In the genomic region with DNA sequence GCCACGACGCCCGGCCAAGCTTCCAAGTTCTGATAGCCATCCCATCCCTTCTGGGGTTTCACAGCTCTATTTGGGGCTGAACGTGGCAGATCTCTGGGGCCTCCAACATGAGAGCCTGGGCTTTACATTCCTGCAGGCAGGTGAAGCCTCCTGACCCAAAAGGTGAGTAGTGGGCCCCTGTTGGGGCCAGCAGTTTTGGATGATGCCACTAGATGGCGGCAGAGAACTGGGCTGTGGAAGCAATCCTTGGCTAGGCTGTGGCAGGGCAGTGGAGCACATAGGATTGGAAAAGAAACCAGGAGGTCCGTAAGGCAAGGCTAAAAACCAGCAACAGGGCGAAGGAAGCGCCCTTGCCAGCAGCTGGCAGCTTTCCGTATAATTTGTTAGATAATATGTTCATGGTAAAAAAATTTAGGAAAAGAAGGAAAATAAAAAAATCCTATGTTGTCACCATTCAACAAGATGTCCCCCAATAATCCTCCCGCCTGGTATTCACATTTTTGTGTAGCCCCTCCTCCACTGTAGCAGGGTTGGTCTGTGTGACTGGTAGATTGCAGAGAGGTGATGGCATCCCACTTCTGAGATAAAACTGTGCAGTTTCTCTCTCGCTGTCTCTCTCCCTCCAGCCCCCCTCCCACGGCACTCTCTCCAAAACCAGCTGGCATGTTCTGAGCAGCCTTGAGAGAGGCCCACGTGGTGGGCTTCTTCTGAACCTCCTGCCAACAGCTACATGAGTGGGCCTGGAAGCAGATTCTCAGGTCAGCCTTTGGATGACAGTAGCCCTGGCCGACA, we compare ENCODE assay signal across 9 cellular contexts. TPM values are rescaled to one million over a fixed set of nuclear protein-coding genes. Genes with fewer than 3 reads are reported as not detected.
A peak's percentile ranks its signal among the peaks of the same experiment; 100 is the strongest.
DNase-seq lines count a peak whose midpoint lies in the region; ATAC-seq and TF ChIP-seq lines count a peak whose summit lies in the region.
"Had no signal": no experiment of that assay in that cellular context is flagged by ENCODE, and none has a peak within 500 bp of the region (broad histone marks: within the 10 kb centered on the region; RNA-seq: fewer than 3 reads in every experiment).

No MANE protein-coding gene starts in this region.

- peaks cover 2% of the 10 kb centered on the region for H3K27me3 Mint-ChIP-seq in neural progenitor cell (ENCODE audit: insufficient read depth, low read depth)
- H3K27me3 Mint-ChIP-seq: IgD-negative memory B cell had no signal

- H3K4me3 Mint-ChIP-seq in neural progenitor cell = no peak overlapping the region

- H2AFZ ChIP-seq in OCI-LY1 (ENCODE audit: low read length) (no peak overlapping the region), neural progenitor cell (replicated peaks) (peak overlapping the region; percentile 43)

- TF ChIP-seq POLR2A in testis (IDR thresholded peaks at IDR 0.05) = no peak

- TF ChIP-seq CTCF in OCI-LY1 (IDR thresholded peaks at IDR 0.05; ENCODE audit: low read length) (peak; percentile 80), fibroblast of mammary gland (conservative IDR thresholded peaks at IDR 0.05; ENCODE audit: control insufficient read depth, insufficient read depth, low read depth, low read length) (peak; percentile 98), neural progenitor cell (IDR thresholded peaks at IDR 0.05) (peak; percentile 96), testis (IDR thresholded peaks at IDR 0.05) (peak; percentile 45 to 87 (median 78))

- H3K9me2 ChIP-seq in OCI-LY1 (ENCODE audit: low read depth, low read length) = no peaks in the 10 kb centered on the region

- H3K9me3 Mint-ChIP-seq in neural progenitor cell = no peaks in the 10 kb centered on the region
- H3K9me3 Mint-ChIP-seq: IgD-negative memory B cell had no signal

- H3K27ac Mint-ChIP-seq in neural progenitor cell = no peak overlapping the region
- H3K27ac Mint-ChIP-seq: IgD-negative memory B cell had no signal

- intact Hi-C loops in testis (cut with DNase I; ENCODE audit: low total_unique reads) = no loop called here

- H3K36me3 ChIP-seq in BLaER1 (no peaks in the 10 kb centered on the region), OCI-LY1 (ENCODE audit: insufficient read depth, low read length) (peaks cover 14% of the 10 kb centered on the region), neural progenitor cell (no peaks in the 10 kb centered on the region), testis (ENCODE audit: low read depth, missing control alignments) (no peaks in the 10 kb centered on the region)

- H4K20me1 ChIP-seq in BLaER1 (no peaks in the 10 kb centered on the region), OCI-LY1 (ENCODE audit: insufficient read depth, low read length) (no peaks in the 10 kb centered on the region), neural progenitor cell (ENCODE audit: low read depth) (no peaks in the 10 kb centered on the region)

- H3K36me3 Mint-ChIP-seq in neural progenitor cell = peaks cover 6% of the 10 kb centered on the region

- H3F3A ChIP-seq in OCI-LY1 (ENCODE audit: insufficient read depth, low read length) (no peaks in the 10 kb centered on the region), neural progenitor cell (ENCODE audit: low read depth) (no peaks in the 10 kb centered on the region)

- H3K9ac ChIP-seq in BLaER1 = no peak overlapping the region
- H3K9ac ChIP-seq in OCI-LY1 (ENCODE audit: low read length) = no peak overlapping the region
- H3K9ac ChIP-seq in neural progenitor cell = no peak overlapping the region

- peaks cover 85% of the 10 kb centered on the region for H3K4me1 ChIP-seq in BLaER1
- H3K4me1 ChIP-seq in OCI-LY1 (ENCODE audit: insufficient read depth, low read length, severe bottlenecking) = peaks cover 16% of the 10 kb centered on the region
- peaks cover 18% of the 10 kb centered on the region for H3K4me1 ChIP-seq in neural progenitor cell
- peaks cover 9% of the 10 kb centered on the region for H3K4me1 ChIP-seq in testis

- WGBS in testis, 2 donors = 21 to 23% methylated on average over 14 of the region's 14 CpGs

- H3K27ac ChIP-seq in BLaER1 = peak overlapping the region; percentile 36; the same call in 1 of the 2 replicates
- no peak overlapping the region for H3K27ac ChIP-seq in OCI-LY1 (ENCODE audit: low read depth, low read length, poor library complexity, severe bottlenecking)
- no peak overlapping the region for H3K27ac ChIP-seq in neural progenitor cell
- no peak overlapping the region for H3K27ac ChIP-seq in testis

- ATAC-seq in GM19023 (IDR thresholded peaks at IDR 0.05; ENCODE audit: unreplicated experiment) (peak; percentile 69), HG03460 (IDR thresholded peaks at IDR 0.05; ENCODE audit: unreplicated experiment) (peak; percentile 71)

- no peaks in the 10 kb centered on the region for H3K79me2 ChIP-seq in OCI-LY1 (ENCODE audit: insufficient read depth, low read length)
- no peaks in the 10 kb centered on the region for H3K79me2 ChIP-seq in neural progenitor cell (ENCODE audit: low read depth)

- H3K27me3 ChIP-seq in BLaER1 (no peaks in the 10 kb centered on the region), OCI-LY1 (ENCODE audit: insufficient read depth, low read length) (no peaks in the 10 kb centered on the region), neural progenitor cell (no peaks in the 10 kb centered on the region), testis (no peaks in the 10 kb centered on the region)

- DNase-seq in activated T-cell treated with anti-CD3 and anti-CD28 coated beads, Interleukin-2, amount 50 U/mL, for 48 hours = peak; percentile 76 to 81
- DNase-seq in fibroblast of mammary gland (ENCODE audit: low read depth) (peak; percentile 61), neural progenitor cell (ENCODE audit: low spot score) (peak; percentile 76), testis (peak; percentile 86)

- H3K9me3 ChIP-seq in BLaER1 = peaks cover 26% of the 10 kb centered on the region
- H3K9me3 ChIP-seq in OCI-LY1 (ENCODE audit: low read length) = no peaks in the 10 kb centered on the region
- no peaks in the 10 kb centered on the region for H3K9me3 ChIP-seq in neural progenitor cell (ENCODE audit: low read depth)
- no peaks in the 10 kb centered on the region for H3K9me3 ChIP-seq in testis

- H3K4me1 Mint-ChIP-seq in neural progenitor cell = peaks cover 24% of the 10 kb centered on the region

- peak overlapping the region; percentile 69 for H3K4me2 ChIP-seq in BLaER1
- H3K4me2 ChIP-seq in OCI-LY1 (ENCODE audit: low read length) = no peak overlapping the region
- H3K4me2 ChIP-seq in neural progenitor cell = peak overlapping the region; percentile 17

- no peak overlapping the region for H3K4me3 ChIP-seq in BLaER1
- H3K4me3 ChIP-seq in OCI-LY1 (ENCODE audit: low read depth, low read length, poor library complexity, severe bottlenecking) = no peak overlapping the region
- H3K4me3 ChIP-seq in fibroblast of mammary gland (ENCODE audit: control insufficient read depth, low read depth, low read length) = no peak overlapping the region
- H3K4me3 ChIP-seq in neural progenitor cell = no peak overlapping the region
- H3K4me3 ChIP-seq in testis = no peak overlapping the region

RNA-seq across cellular contexts. Expression of a gene that starts 43.6 kb away (rescaled TPM):
- total RNA-seq in neural progenitor cell (ENCODE audit: low replicate concordance) (not detected in 2 replicates), testis (not detected)
- not detected for polyA plus RNA-seq in testis (ENCODE audit: insufficient read depth, low read depth, low replicate concordance)
- polyA plus RNA-seq: IgD-negative memory B cell had no signal
